Comparison of ENCODE assay signal across 10 cellular contexts in genomic region chr1:219159946-219160645, GRCh38. TPM values are rescaled to one million over a fixed set of nuclear protein-coding genes. Genes with fewer than 3 reads are reported as not detected.
DNase-seq lines count a peak whose midpoint lies in the region; ATAC-seq and TF ChIP-seq lines count a peak whose summit lies in the region.
"Had no signal": no experiment of that assay in that cellular context is flagged by ENCODE, and none has a peak within 500 bp of the region (broad histone marks: within the 10 kb centered on the region; RNA-seq: fewer than 3 reads in every experiment).

No MANE protein-coding gene starts in this region.

- H3K4me3 ChIP-seq in RWPE2 (ENCODE audit: severe bottlenecking) (no peak overlapping the region), suprapubic skin (peak overlapping the region; percentile 5)
- H3K4me3 ChIP-seq: body of pancreas had no signal

- DNase-seq in RWPE2 (ENCODE audit: low spot score) (no peak), suprapubic skin (ENCODE audit: low spot score in 2 of 2) (no peak), activated gamma-delta T cell (lab: John Stamatoyannopoulos, UW) (no peak), SHP77 treated with DMSO at 0.1 percent for 48 hours (lab: John Stamatoyannopoulos, UW) (no peak)
- DNase-seq: body of pancreas, left ventricle myocardium superior, NCI-H2171 treated with DMSO at 0.1 percent for 48 hours had no signal

- H3K27me3 ChIP-seq in RWPE2 (ENCODE audit: insufficient read depth, poor library complexity, severe bottlenecking) (no peaks in the 10 kb centered on the region), suprapubic skin (no peaks in the 10 kb centered on the region)
- H3K27me3 ChIP-seq: body of pancreas had no signal

- H3K9me3 ChIP-seq in RWPE2 (ENCODE audit: severe bottlenecking) (no peaks in the 10 kb centered on the region), suprapubic skin (no peaks in the 10 kb centered on the region)
- H3K9me3 ChIP-seq: body of pancreas had no signal

- TF ChIP-seq POLR2A in suprapubic skin (IDR thresholded peaks at IDR 0.05) = no peak

- no peak for TF ChIP-seq CTCF in RWPE2 (IDR thresholded peaks at IDR 0.05; ENCODE audit: poor library complexity, severe bottlenecking)
- no peak for TF ChIP-seq CTCF in suprapubic skin (IDR thresholded peaks at IDR 0.05)

- H3K27ac ChIP-seq in RWPE2 (ENCODE audit: poor library complexity, severe bottlenecking) = no peak overlapping the region
- peak overlapping the region; percentile 34 for H3K27ac ChIP-seq in suprapubic skin
- H3K27ac ChIP-seq: body of pancreas had no signal

- no peaks in the 10 kb centered on the region for H3K4me1 ChIP-seq in RWPE2 (ENCODE audit: insufficient read depth, poor library complexity, severe bottlenecking)
- H3K4me1 ChIP-seq in suprapubic skin = peaks cover 23% of the 10 kb centered on the region
- H3K4me1 ChIP-seq: body of pancreas had no signal

- TF ChIP-seq EP300 in suprapubic skin (IDR thresholded peaks at IDR 0.05) = no peak

- H3K36me3 ChIP-seq in RWPE2 (ENCODE audit: low read depth) (no peaks in the 10 kb centered on the region), suprapubic skin (no peaks in the 10 kb centered on the region)

- ATAC-seq in GM19025 (IDR thresholded peaks at IDR 0.05; ENCODE audit: low read depth, unreplicated experiment) = peak; percentile 67
- peak; percentile 70 for ATAC-seq in HG02840 (IDR thresholded peaks at IDR 0.05; ENCODE audit: low FRiP score, unreplicated experiment)
- peak; percentile 54; the same call in 1 of the 3 replicates for ATAC-seq in RWPE2 (ENCODE audit: low read depth)
- no peak for ATAC-seq in GM21447 (IDR thresholded peaks at IDR 0.05; ENCODE audit: unreplicated experiment)
- ATAC-seq: body of pancreas had no signal

- WGBS in suprapubic skin = 39% methylated on average over 4 of the region's 4 CpGs

RNA-seq across cellular contexts. Expression of gene LYPLAL1, which starts 13.6 kb away (rescaled TPM):
- 10 to 100 TPM; 20.2 to 40.4 (median 32.1) TPM for total RNA-seq in suprapubic skin
